In the genomic region with DNA sequence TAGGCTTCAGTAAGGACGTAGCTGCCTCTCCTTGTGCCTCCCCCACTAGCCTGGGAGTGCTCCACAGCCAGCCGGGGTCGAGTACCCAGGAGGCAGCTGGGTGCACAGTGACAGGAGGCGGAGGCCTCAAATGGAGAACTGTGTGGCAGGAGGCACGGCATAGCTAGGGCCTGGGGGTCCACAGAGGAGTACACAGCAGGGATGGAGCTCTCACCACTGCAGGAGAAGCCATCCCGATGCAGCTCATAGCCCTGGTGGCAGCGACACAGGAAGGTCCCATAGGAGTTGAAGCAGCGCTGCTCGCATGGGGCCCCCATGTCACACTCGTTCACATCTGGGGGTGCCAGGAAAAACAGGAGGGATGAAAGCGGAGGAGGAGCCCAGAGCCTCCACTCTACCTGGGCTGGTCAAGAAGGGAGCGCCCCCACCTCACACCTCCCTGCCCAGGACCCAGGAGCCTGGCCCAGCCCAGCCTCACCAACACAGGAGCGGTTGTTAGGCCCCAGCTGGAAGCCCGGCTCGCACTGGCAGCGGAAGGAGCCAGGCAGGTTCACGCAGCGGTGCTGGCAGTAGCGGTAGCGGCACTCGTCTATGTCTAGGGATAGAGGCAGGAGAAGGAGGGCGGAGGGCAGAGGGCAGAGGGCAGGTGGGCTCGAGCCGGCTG, we compare ENCODE assay signal across 14 cellular contexts. TPM values are rescaled to one million over a fixed set of nuclear protein-coding genes. Genes with fewer than 3 reads are reported as not detected.
DNase-seq lines count a peak whose midpoint lies in the region; ATAC-seq lines count a peak whose summit lies in the region.
"Had no signal": no experiment of that assay in that cellular context is flagged by ENCODE, and none has a peak within 500 bp of the region (broad histone marks: within the 10 kb centered on the region; RNA-seq: fewer than 3 reads in every experiment).

No MANE protein-coding gene starts in this region.

- ATAC-seq in Right ventricle myocardium inferior: no peak
- ATAC-seq in activated T-helper 17 cell treated with anti-CD3 and anti-CD28 coated beads, Interleukin-2, amount 50 U/mL, for 72 hours (replicated peaks): no peak
- ATAC-seq in HG03045 (IDR thresholded peaks at IDR 0.05; ENCODE audit: unreplicated experiment): no peak
- ATAC-seq: PC-3; stimulated activated naive CD8-positive, alpha-beta T cell treated with anti-CD3 and anti-CD28 coated beads, Interleukin-15, amount 100 ng/mL, for 72 hours had no signal

- H2BK15ac ChIP-seq in mesenchymal stem cell (ENCODE audit: low read depth, poor library complexity, severe bottlenecking): peak overlapping the region; percentile 75

- H4K8ac ChIP-seq in mesenchymal stem cell (ENCODE audit: low read length): peak overlapping the region; percentile 76

- peak overlapping the region; percentile 24 to 42 for H3K18ac ChIP-seq in mesenchymal stem cell (ENCODE audit: low read depth in 1 of 2, low read length in 2 of 2)

- peaks cover 38% of the 10 kb centered on the region for H3K4me1 ChIP-seq in mesenchymal stem cell (ENCODE audit: control insufficient read depth, insufficient read depth, low read depth, low read length)
- H3K4me1 ChIP-seq in stomach smooth muscle (ENCODE audit: control insufficient read depth, insufficient read depth, low read length): peaks cover 44% of the 10 kb centered on the region

- DNase-seq in Right ventricle myocardium inferior (ENCODE audit: missing footprints) (peak; percentile 57), cardiac septum (ENCODE audit: low spot score) (no peak), mesenchymal stem cell (no peak), NCI-H128 (lab: John Stamatoyannopoulos, UW; ENCODE audit: unreplicated experiment) (no peak), T-helper 1 cell (no peak)
- DNase-seq: DMS 273 treated with DMSO at 0.1 percent for 48 hours; midbrain; NCI-H1694 treated with DMSO at 0.1 percent for 48 hours; NCI-H524 treated with DMSO at 0.1 percent for 48 hours; PC-3; stimulated activated naive CD8-positive, alpha-beta T cell treated with anti-CD3 and anti-CD28 coated beads, Interleukin-15, amount 100 ng/mL, for 72 hours had no signal

- H3K4me3 ChIP-seq in mesenchymal stem cell (ENCODE audit: insufficient read depth in 1 of 2, low read depth in 1 of 2, low read length in 2 of 2): peak overlapping the region in 1 of 2 experiments; percentile 6
- H3K4me3 ChIP-seq in stomach smooth muscle (ENCODE audit: low read length in 2 of 2): no peak overlapping the region

- H3K79me1 ChIP-seq in mesenchymal stem cell (replicated peaks; ENCODE audit: low read length, poor library complexity, severe bottlenecking): peaks cover 14% of the 10 kb centered on the region

- WGBS in mesenchymal stem cell: 91% methylated on average over 21 of the region's 24 CpGs

- H3K9me3 ChIP-seq in mesenchymal stem cell (ENCODE audit: control insufficient read depth, low read length) (no peaks in the 10 kb centered on the region), stomach smooth muscle (ENCODE audit: control insufficient read depth in 2 of 2, low read length in 2 of 2) (no peaks in the 10 kb centered on the region)

- peak overlapping the region; percentile 61 for H4K91ac ChIP-seq in mesenchymal stem cell (ENCODE audit: low read length)

- no peaks in the 10 kb centered on the region for H3K9me3 Mint-ChIP-seq in activated T-helper 17 cell treated with anti-CD3 and anti-CD28 coated beads, Interleukin-2, amount 50 U/mL, for 72 hours
- H3K9me3 Mint-ChIP-seq: stimulated activated naive CD8-positive, alpha-beta T cell treated with anti-CD3 and anti-CD28 coated beads, Interleukin-15, amount 100 ng/mL, for 72 hours had no signal

- no peak overlapping the region for H3K23ac ChIP-seq in mesenchymal stem cell (ENCODE audit: low read length in 2 of 2)

- H3K4me1 Mint-ChIP-seq in activated T-helper 17 cell treated with anti-CD3 and anti-CD28 coated beads, Interleukin-2, amount 50 U/mL, for 72 hours: peaks cover 4% of the 10 kb centered on the region

- peaks cover 32% of the 10 kb centered on the region for H3K36me3 Mint-ChIP-seq in activated T-helper 17 cell treated with anti-CD3 and anti-CD28 coated beads, Interleukin-2, amount 50 U/mL, for 72 hours (ENCODE audit: low read depth)

- H3K14ac ChIP-seq in mesenchymal stem cell (ENCODE audit: low read length in 2 of 2): no peak overlapping the region

- no peak overlapping the region for H2AFZ ChIP-seq in mesenchymal stem cell (ENCODE audit: low read depth, low read length)

- peaks cover 59 to 64% of the 10 kb centered on the region in 2 experiments for H3K36me3 ChIP-seq in mesenchymal stem cell (ENCODE audit: control insufficient read depth in 1 of 2, insufficient read depth in 2 of 2, low read depth in 1 of 2, low read length in 2 of 2)
- peaks cover 36 to 40% of the 10 kb centered on the region in 2 donors for H3K36me3 ChIP-seq in stomach smooth muscle (ENCODE audit: control insufficient read depth in 2 of 2, insufficient read depth in 2 of 2, low read length in 2 of 2)

- H3K27me3 Mint-ChIP-seq in activated T-helper 17 cell treated with anti-CD3 and anti-CD28 coated beads, Interleukin-2, amount 50 U/mL, for 72 hours: no peaks in the 10 kb centered on the region

- peak overlapping the region; percentile 46 for H3K27ac Mint-ChIP-seq in activated T-helper 17 cell treated with anti-CD3 and anti-CD28 coated beads, Interleukin-2, amount 50 U/mL, for 72 hours

- H3K4me2 ChIP-seq in mesenchymal stem cell (ENCODE audit: low read length, poor library complexity, severe bottlenecking): no peak overlapping the region

- H3K9ac ChIP-seq in mesenchymal stem cell (ENCODE audit: low read length) (peak overlapping the region; percentile 36), stomach smooth muscle (ENCODE audit: low read length in 2 of 2) (no peak overlapping the region)

- intact Hi-C loops in Right ventricle myocardium inferior (cut with DNase I): no loop called here
- intact Hi-C loops in cardiac septum (cut with DNase I): no loop called here

- peak overlapping the region in 1 of 2 experiments; percentile 64 for H3K4ac ChIP-seq in mesenchymal stem cell (ENCODE audit: low read depth in 1 of 2, low read length in 2 of 2)

- H2BK120ac ChIP-seq in mesenchymal stem cell (ENCODE audit: low read depth, low read length): no peak overlapping the region

- H2BK12ac ChIP-seq in mesenchymal stem cell (ENCODE audit: low read length in 2 of 2): peak overlapping the region in 1 of 2 experiments; percentile 51

- H3K27me3 ChIP-seq in mesenchymal stem cell (ENCODE audit: control insufficient read depth in 1 of 2, insufficient read depth in 1 of 2, low read length in 2 of 2): no peaks in the 10 kb centered on the region
- no peaks in the 10 kb centered on the region for H3K27me3 ChIP-seq in stomach smooth muscle (ENCODE audit: control insufficient read depth in 1 of 2, insufficient read depth in 2 of 2, low read length in 2 of 2)

- H3K27ac ChIP-seq in mesenchymal stem cell (ENCODE audit: low read length, poor library complexity, severe bottlenecking): no peak overlapping the region
- peak overlapping the region; percentile 89 for H3K27ac ChIP-seq in stomach smooth muscle (ENCODE audit: low read length)

- no peak overlapping the region for H2AK5ac ChIP-seq in mesenchymal stem cell (ENCODE audit: low read length, severe bottlenecking)

- no peak overlapping the region for H2BK5ac ChIP-seq in mesenchymal stem cell (ENCODE audit: low read depth, low read length, poor library complexity, severe bottlenecking)

- H3K4me3 Mint-ChIP-seq in activated T-helper 17 cell treated with anti-CD3 and anti-CD28 coated beads, Interleukin-2, amount 50 U/mL, for 72 hours: no peak overlapping the region

RNA-seq across cellular contexts. Expression of a gene that starts 2.8 kb away (rescaled TPM):
- total RNA-seq in Right ventricle myocardium inferior (83.1 TPM), cardiac septum (118 TPM)
- 10 to 100 TPM; 11.5 to 76.3 TPM for total RNA-seq in activated T-helper 17 cell treated with anti-CD3 and anti-CD28 coated beads, Interleukin-2, amount 50 U/mL, for 72 hours
- polyA plus RNA-seq in mesenchymal stem cell (2013, experiment 1 of 2): 306 TPM
- 314 TPM for polyA plus RNA-seq in mesenchymal stem cell (2013, experiment 2 of 2)

RNA-seq across cellular contexts. Expression of a gene that starts 9.5 kb away (rescaled TPM):
- total RNA-seq in Right ventricle myocardium inferior (35.5 TPM), cardiac septum (37.6 TPM)
- 10 to 100 TPM; 65.2 to 77.2 TPM for total RNA-seq in activated T-helper 17 cell treated with anti-CD3 and anti-CD28 coated beads, Interleukin-2, amount 50 U/mL, for 72 hours
- 36.8 TPM for polyA plus RNA-seq in mesenchymal stem cell (2013, experiment 1 of 2)
- 36.2 TPM for polyA plus RNA-seq in mesenchymal stem cell (2013, experiment 2 of 2)

RNA-seq across cellular contexts. Expression of a gene that starts 9.9 kb away (rescaled TPM):
- total RNA-seq in Right ventricle myocardium inferior (1.1 TPM), cardiac septum (0.83 TPM)
- total RNA-seq in activated T-helper 17 cell treated with anti-CD3 and anti-CD28 coated beads, Interleukin-2, amount 50 U/mL, for 72 hours: 10 to 100 TPM in 1 of 2 donors, 1 to 10 TPM in 1; 5.4 to 23.6 TPM
- polyA plus RNA-seq in mesenchymal stem cell (2013, experiment 1 of 2): 0.11 TPM
- not detected for polyA plus RNA-seq in mesenchymal stem cell (2013, experiment 2 of 2)

RNA-seq across cellular contexts. Expression of a gene that starts 11.8 kb away (rescaled TPM):
- total RNA-seq in Right ventricle myocardium inferior (386 TPM), cardiac septum (434 TPM)
- 1,000 to 10,000 TPM in 1 of 2 donors, 100 to 1,000 TPM in 1; 682 to 1,566 TPM for total RNA-seq in activated T-helper 17 cell treated with anti-CD3 and anti-CD28 coated beads, Interleukin-2, amount 50 U/mL, for 72 hours
- 1,234 TPM for polyA plus RNA-seq in mesenchymal stem cell (2013, experiment 1 of 2)
- 1,236 TPM for polyA plus RNA-seq in mesenchymal stem cell (2013, experiment 2 of 2)

RNA-seq across cellular contexts. Expression of a gene that starts 18.5 kb away (rescaled TPM):
- total RNA-seq in Right ventricle myocardium inferior: 44.7 TPM
- 62.6 TPM for total RNA-seq in cardiac septum
- total RNA-seq in activated T-helper 17 cell treated with anti-CD3 and anti-CD28 coated beads, Interleukin-2, amount 50 U/mL, for 72 hours: 100 to 1,000 TPM in 1 of 2 donors, 10 to 100 TPM in 1; 75.8 to 102 TPM
- polyA plus RNA-seq in mesenchymal stem cell (2013, experiment 1 of 2): 105 TPM
- polyA plus RNA-seq in mesenchymal stem cell (2013, experiment 2 of 2): 106 TPM
